Comparison of ENCODE assay signal across 18 cellular contexts in the genomic region with DNA sequence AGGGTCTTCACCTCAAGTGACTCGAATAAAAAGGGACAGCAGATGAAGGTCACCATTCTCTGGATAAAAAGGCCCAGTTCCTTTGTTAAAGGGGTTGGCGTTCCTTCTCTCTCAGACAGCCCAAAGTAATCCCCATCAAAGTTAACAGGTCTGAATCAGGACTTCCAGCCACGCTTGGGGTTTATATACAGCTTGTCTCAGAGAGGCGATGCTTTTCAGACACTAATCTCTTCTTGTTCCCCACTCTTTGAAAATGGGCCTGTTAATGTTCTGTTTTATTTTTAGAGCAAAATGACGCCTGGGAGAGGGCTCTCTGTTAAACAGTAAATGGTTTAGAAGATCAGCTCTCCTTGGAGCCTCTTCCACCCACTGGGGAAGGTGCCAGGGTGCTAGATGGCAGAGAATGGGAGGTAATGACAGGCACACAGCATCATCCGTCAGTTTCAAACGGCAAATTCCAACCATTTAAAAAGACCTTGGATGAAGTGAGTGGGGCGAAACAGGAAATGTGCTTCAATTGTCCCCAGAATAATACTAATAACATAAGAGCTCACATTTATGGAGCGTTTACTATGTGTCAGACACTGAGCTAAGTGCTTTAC.
A peak's percentile ranks its signal among the peaks of the same experiment; 100 is the strongest.
DNase-seq lines count a peak whose midpoint lies in the region; ATAC-seq and TF ChIP-seq lines count a peak whose summit lies in the region.
"Had no signal": no experiment of that assay in that cellular context is flagged by ENCODE, and none has a peak within 500 bp of the region (broad histone marks: within the 10 kb centered on the region; RNA-seq: fewer than 3 reads in every experiment).

No MANE protein-coding gene starts in this region.

- peaks cover 8% of the 10 kb centered on the region for H3K27me3 Mint-ChIP-seq in activated naive CD4-positive, alpha-beta T cell treated with anti-CD3 and anti-CD28 coated beads for 36 hours (ENCODE audit: low read depth)
- H3K27me3 Mint-ChIP-seq in CD4-positive, alpha-beta T cell, result peaks cover 4% of the 10 kb centered on the region

- no peak overlapping the region for H3K4me2 ChIP-seq in PC-3 (ENCODE audit: low read length)

- POLR2A ChIA-PET in PC-3 (lab: Charles Lee; ENCODE audit: unreplicated experiment), result interaction anchor here (0.6 kb wide), 1 partner anchor 11 kb away, joined by 5 read pairs; no protein-coding TSS in a partner anchor
- POLR2A ChIA-PET in CD4-positive, alpha-beta T cell (lab: Charles Lee), result no interaction called here

- no peak overlapping the region for H3K4me3 Mint-ChIP-seq in activated naive CD4-positive, alpha-beta T cell treated with anti-CD3 and anti-CD28 coated beads for 36 hours
- H3K4me3 Mint-ChIP-seq in CD4-positive, alpha-beta T cell, result no peak overlapping the region
- H3K4me3 Mint-ChIP-seq: activated naive CD8-positive, alpha-beta T cell treated with anti-CD3 and anti-CD28 coated beads for 36 hours; T-cell had no signal

- H3K27ac ChIP-seq in PC-3 (ENCODE audit: low read length) (peak overlapping the region; percentile 6; the same call in 1 of the 2 replicates), foreskin keratinocyte (no peak overlapping the region)
- no peak overlapping the region for H3K27ac ChIP-seq in CD4-positive, alpha-beta T cell (ENCODE audit: low read depth, low read length)
- H3K27ac ChIP-seq: epithelial cell of prostate, parathyroid adenoma, thoracic aorta had no signal

- H4K20me1 ChIP-seq in PC-3 (ENCODE audit: low read length), result no peaks in the 10 kb centered on the region

- H3K4me1 Mint-ChIP-seq in activated naive CD4-positive, alpha-beta T cell treated with anti-CD3 and anti-CD28 coated beads for 36 hours (ENCODE audit: low read depth), result no peaks in the 10 kb centered on the region
- no peaks in the 10 kb centered on the region for H3K4me1 Mint-ChIP-seq in CD4-positive, alpha-beta T cell (ENCODE audit: low read depth)
- H3K4me1 Mint-ChIP-seq: activated naive CD8-positive, alpha-beta T cell treated with anti-CD3 and anti-CD28 coated beads for 36 hours; T-cell had no signal

- TSS peak; percentile 76 for BruUV-seq in PC-3 (replicated peaks; lab: Mats Ljungman, UMichigan)

- H3K36me3 Mint-ChIP-seq in activated naive CD4-positive, alpha-beta T cell treated with anti-CD3 and anti-CD28 coated beads for 36 hours (ENCODE audit: low read depth), result no peaks in the 10 kb centered on the region
- no peaks in the 10 kb centered on the region for H3K36me3 Mint-ChIP-seq in CD4-positive, alpha-beta T cell (ENCODE audit: low read depth)
- H3K36me3 Mint-ChIP-seq: activated naive CD8-positive, alpha-beta T cell treated with anti-CD3 and anti-CD28 coated beads for 36 hours; T-cell had no signal

- H2AFZ ChIP-seq in PC-3 (ENCODE audit: low read length) (no peak overlapping the region), neuron (ENCODE audit: low read depth, low read length) (peak overlapping the region; percentile 18)
- H2AFZ ChIP-seq: parathyroid adenoma had no signal

- no peaks in the 10 kb centered on the region for H3F3A ChIP-seq in PC-3 (ENCODE audit: low read length, unreplicated experiment)

- H3K79me2 ChIP-seq in PC-3 (ENCODE audit: low read length), result no peaks in the 10 kb centered on the region
- H3K79me2 ChIP-seq: parathyroid adenoma had no signal

- H3K36me3 ChIP-seq in PC-3 (ENCODE audit: low read depth, low read length) (no peaks in the 10 kb centered on the region), neuron (ENCODE audit: insufficient read depth, low read length) (peaks cover 4% of the 10 kb centered on the region)
- H3K36me3 ChIP-seq: thoracic aorta had no signal

- H3K9me3 ChIP-seq in PC-3 (ENCODE audit: low read length) (no peaks in the 10 kb centered on the region), neuron (ENCODE audit: low read length) (no peaks in the 10 kb centered on the region)
- no peaks in the 10 kb centered on the region for H3K9me3 ChIP-seq in CD4-positive, alpha-beta T cell (ENCODE audit: control insufficient read depth, low read length)
- H3K9me3 ChIP-seq: thoracic aorta had no signal

- DNase-seq in DMS53 (lab: John Stamatoyannopoulos, UW) (peak; percentile 53), PC-3 (no peak), left cardiac atrium (no peak), NCI-H510A treated with DMSO at 0.1 percent for 48 hours (lab: John Stamatoyannopoulos, UW) (no peak), foreskin keratinocyte (no peak)
- DNase-seq in activated naive CD4-positive, alpha-beta T cell treated with anti-CD3 and anti-CD28 coated beads for 36 hours, result no peak
- no peak for DNase-seq in CD4-positive, alpha-beta T cell
- DNase-seq: activated CD4-positive, CD25-positive, alpha-beta regulatory T cell treated with anti-CD3 and anti-CD28 coated beads, Interleukin-2, amount 50 U/mL, for 72 hours; activated naive CD8-positive, alpha-beta T cell treated with anti-CD3 and anti-CD28 coated beads for 36 hours; DMS 273 treated with DMSO at 0.1 percent for 48 hours; hippocampal formation; OCI-M1; stimulated activated CD4-positive, alpha-beta T cell treated with anti-CD3 and anti-CD28 coated beads, Interleukin-15, amount 100 ng/mL, for 24 hours; T-cell had no signal

- H3K27ac Mint-ChIP-seq in activated naive CD4-positive, alpha-beta T cell treated with anti-CD3 and anti-CD28 coated beads for 36 hours, result no peak overlapping the region
- H3K27ac Mint-ChIP-seq in CD4-positive, alpha-beta T cell, result no peak overlapping the region
- H3K27ac Mint-ChIP-seq: activated naive CD8-positive, alpha-beta T cell treated with anti-CD3 and anti-CD28 coated beads for 36 hours; T-cell had no signal

- intact Hi-C loops in PC-3 (cut with micrococcal nuclease) (no loop called here), left cardiac atrium (cut with DNase I) (no loop called here)
- intact Hi-C loops in activated naive CD4-positive, alpha-beta T cell treated with anti-CD3 and anti-CD28 coated beads for 36 hours (cut with micrococcal nuclease), result no loop called here
- intact Hi-C loops in CD4-positive, alpha-beta T cell (cut with DNase I, micrococcal nuclease), result no loop called here

- no peak overlapping the region for H3K9ac ChIP-seq in PC-3 (ENCODE audit: low read length)
- H3K9ac ChIP-seq: parathyroid adenoma had no signal

- TF ChIP-seq CTCF in PC-3 (conservative IDR thresholded peaks at IDR 0.05; ENCODE audit: low read depth, low read length) (no peak), foreskin keratinocyte (conservative IDR thresholded peaks at IDR 0.05) (no peak)
- TF ChIP-seq CTCF in CD4-positive, alpha-beta T cell (IDR thresholded peaks at IDR 0.05), result no peak

- no peak for ATAC-seq in PC-3
- ATAC-seq in left cardiac atrium, result peak; percentile 67 to 70
- no peak for ATAC-seq in CD4-positive, alpha-beta T cell (ENCODE audit: poor library complexity)
- ATAC-seq in foreskin keratinocyte, result no peak
- ATAC-seq: T-cell had no signal

- no peak overlapping the region for H3K4me3 ChIP-seq in PC-3 (ENCODE audit: low read length)
- no peak overlapping the region for H3K4me3 ChIP-seq in neuron (ENCODE audit: low read length)
- H3K4me3 ChIP-seq: thoracic aorta had no signal

- H3K4me1 ChIP-seq in PC-3 (ENCODE audit: insufficient read depth, low read length) (peaks cover 27% of the 10 kb centered on the region), neuron (ENCODE audit: insufficient read depth, low read length) (peaks cover 32% of the 10 kb centered on the region), foreskin keratinocyte (peaks cover 9% of the 10 kb centered on the region)
- H3K4me1 ChIP-seq: parathyroid adenoma had no signal

- H3K9me3 Mint-ChIP-seq in activated naive CD4-positive, alpha-beta T cell treated with anti-CD3 and anti-CD28 coated beads for 36 hours, result no peaks in the 10 kb centered on the region
- H3K9me3 Mint-ChIP-seq in CD4-positive, alpha-beta T cell, result no peaks in the 10 kb centered on the region
- H3K9me3 Mint-ChIP-seq: activated naive CD8-positive, alpha-beta T cell treated with anti-CD3 and anti-CD28 coated beads for 36 hours; T-cell had no signal

- no peaks in the 10 kb centered on the region for H3K27me3 ChIP-seq in PC-3 (ENCODE audit: low read length)
- H3K27me3 ChIP-seq in neuron (ENCODE audit: insufficient read depth, low read length), result no peaks in the 10 kb centered on the region
- H3K27me3 ChIP-seq in CD4-positive, alpha-beta T cell (ENCODE audit: control insufficient read depth, insufficient read depth, low read length), result no peaks in the 10 kb centered on the region
- no peaks in the 10 kb centered on the region for H3K27me3 ChIP-seq in foreskin keratinocyte

- no peaks in the 10 kb centered on the region for H3K9me2 ChIP-seq in PC-3 (replicated peaks; ENCODE audit: low read length)

- CTCF ChIA-PET in PC-3 (lab: Charles Lee), result interaction anchor here (1.1 kb wide), 1 partner anchor 9 kb away, joined by 4 read pairs; no protein-coding TSS in a partner anchor
- CTCF ChIA-PET in activated naive CD4-positive, alpha-beta T cell treated with anti-CD3 and anti-CD28 coated beads for 36 hours (lab: Charles Lee), result interaction anchor here (1.0 to 1.4 kb wide), 2 partner anchors 11 to 13 kb away, joined by 3 to 4 read pairs; no protein-coding TSS in a partner anchor
- CTCF ChIA-PET in CD4-positive, alpha-beta T cell (lab: Charles Lee), result no interaction called here

Comparison
In these comparisons a context has a peak if more than half of its experiments do, and no peak if none do; other contexts are left out.
1. ATAC-seq: peak in left cardiac atrium (2 of 2); none in PC-3 (single experiment), CD4-positive, alpha-beta T cell (single experiment) and foreskin keratinocyte (single experiment).